ENCODE assay signal across 8 cellular contexts in the genomic region with DNA sequence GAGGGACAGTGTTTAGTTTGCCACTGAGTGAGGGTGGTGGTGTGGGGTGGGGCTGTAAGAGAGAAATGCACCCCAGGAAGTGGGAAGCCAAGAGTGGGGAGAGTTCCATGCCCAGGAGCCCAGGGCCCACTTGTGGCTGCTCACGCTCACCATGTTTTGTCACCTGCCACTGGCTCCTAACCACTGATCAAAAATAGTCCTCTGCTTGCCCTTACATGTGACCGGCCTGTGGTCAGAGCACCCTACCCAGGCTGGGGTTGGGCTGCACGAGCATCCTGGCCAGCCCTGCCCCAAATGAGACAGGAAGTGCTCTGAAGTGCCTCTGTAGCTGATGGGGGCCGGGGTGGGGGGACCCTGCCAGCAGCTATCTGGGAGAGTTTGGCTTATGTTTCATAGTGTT.
DNase-seq lines count a peak whose midpoint lies in the region; ATAC-seq, FAIRE-seq and TF ChIP-seq lines count a peak whose summit lies in the region.

No MANE protein-coding gene starts in this region.

- no peak for TF ChIP-seq POLR2A in GM12891 (IDR thresholded peaks at IDR 0.05; ENCODE audit: low read depth, low read length)

- peak; percentile 44 for DNase-seq in GM12891 (ENCODE audit: insufficient read length, low spot score)
- DNase-seq in LHCN-M2 (ENCODE audit: low read depth): peak; percentile 3
- DNase-seq in left lobe of liver (ENCODE audit: low spot score): no peak
- DNase-seq in AG08396 (ENCODE audit: low spot score): no peak
- no peak for DNase-seq in NCI-H2029 treated with DMSO at 0.1 percent for 48 hours (lab: John Stamatoyannopoulos, UW)
- DNase-seq in cortex of kidney (lab: John Stamatoyannopoulos, UW): no peak
- no peak for DNase-seq in activated CD4-positive, alpha-beta T cell treated with anti-CD3 and anti-CD28 coated beads, Interleukin-2, amount 50 U/mL, for 1 hour

- FAIRE-seq in GM12891 (lab: Jason Lieb, UNC): peak; percentile 97

- ATAC-seq in GM21367 (IDR thresholded peaks at IDR 0.05; ENCODE audit: unreplicated experiment) (peak; percentile 55), left lobe of liver (peak; percentile 16)

TF ChIP-seq in GM12891, 5 proteins besides CTCF, POLR2A, EP300 and RAD21:
- TF ChIP-seq POLR2AphosphoS5 (IDR thresholded peaks at IDR 0.05; ENCODE audit: low read depth, low read length): no peak

Comparison
In these comparisons a context has a peak if more than half of its experiments do, and no peak if none do; other contexts are left out.
1. DNase-seq: peak in GM12891 (single experiment) and LHCN-M2 (single experiment); none in left lobe of liver (single experiment), AG08396 (single experiment), NCI-H2029 treated with DMSO at 0.1 percent for 48 hours (single experiment), cortex of kidney (single experiment) and activated CD4-positive, alpha-beta T cell treated with anti-CD3 and anti-CD28 coated beads, Interleukin-2, amount 50 U/mL, for 1 hour (single experiment).